In genomic region chr4:88240297-88240714, GRCh38 we compare ENCODE assay signal across 22 cellular contexts. TPM values are rescaled to one million over a fixed set of nuclear protein-coding genes. Genes with fewer than 3 reads are reported as not detected.
DNase-seq lines count a peak whose midpoint lies in the region; ATAC-seq and TF ChIP-seq lines count a peak whose summit lies in the region.
"Had no signal": no experiment of that assay in that cellular context is flagged by ENCODE, and none has a peak within 500 bp of the region (broad histone marks: within the 10 kb centered on the region; RNA-seq: fewer than 3 reads in every experiment).

No MANE protein-coding gene starts in this region.

- no peaks in the 10 kb centered on the region for H3K27me3 ChIP-seq in adrenal gland
- H3K27me3 ChIP-seq in CD8-positive, alpha-beta T cell (ENCODE audit: insufficient read depth, low read length) = no peaks in the 10 kb centered on the region
- H3K27me3 ChIP-seq: pancreas had no signal

- no peaks in the 10 kb centered on the region for H3K36me3 Mint-ChIP-seq in CD8-positive, alpha-beta T cell
- H3K36me3 Mint-ChIP-seq: CD4-positive, CD25-positive, alpha-beta regulatory T cell had no signal

- WGBS in adrenal gland, 4 donors = 67 to 91% (median 77%) methylated on average over 1 of the region's 1 CpG

- H3K4me3 Mint-ChIP-seq in CD8-positive, alpha-beta T cell = no peak overlapping the region
- H3K4me3 Mint-ChIP-seq: activated CD4-positive, alpha-beta T cell treated with anti-CD3 and anti-CD28 coated beads, Interleukin-2, amount 10 ng/mL, durations not matched to agents 7 days and 5 days; CD4-positive, CD25-positive, alpha-beta regulatory T cell; memory B cell had no signal

- no peaks in the 10 kb centered on the region for H3K36me3 ChIP-seq in adrenal gland (replicated peaks in 1 of 2)
- H3K36me3 ChIP-seq in CD8-positive, alpha-beta T cell (ENCODE audit: insufficient read depth, low read length) = no peaks in the 10 kb centered on the region
- H3K36me3 ChIP-seq: pancreas had no signal

- no peak for TF ChIP-seq CTCF in adrenal gland (IDR thresholded peaks at IDR 0.05)
- TF ChIP-seq CTCF in CD8-positive, alpha-beta T cell (IDR thresholded peaks at IDR 0.05) = no peak

- intact Hi-C loops in adrenal gland (cut with DNase I) = no loop called here
- intact Hi-C loops in left cardiac atrium (cut with DNase I) = no loop called here
- intact Hi-C loops in sciatic nerve (cut with DNase I) = no loop called here
- intact Hi-C loops in CD8-positive, alpha-beta T cell (cut with DNase I, micrococcal nuclease) = no loop called here

- H3K9me3 Mint-ChIP-seq in CD8-positive, alpha-beta T cell = no peaks in the 10 kb centered on the region

- no peak overlapping the region for H3K4me3 ChIP-seq in adrenal gland
- no peak overlapping the region for H3K4me3 ChIP-seq in CD8-positive, alpha-beta T cell (ENCODE audit: low read depth, low read length)
- H3K4me3 ChIP-seq: GM12878, pancreas, smooth muscle cell had no signal

- POLR2A ChIA-PET in CD8-positive, alpha-beta T cell (lab: Charles Lee) = no interaction called here

- H3K27ac Mint-ChIP-seq in CD8-positive, alpha-beta T cell = no peak overlapping the region
- H3K27ac Mint-ChIP-seq: activated CD4-positive, alpha-beta T cell treated with anti-CD3 and anti-CD28 coated beads, Interleukin-2, amount 10 ng/mL, durations not matched to agents 7 days and 5 days; CD4-positive, CD25-positive, alpha-beta regulatory T cell; memory B cell had no signal

- H3K27ac ChIP-seq in adrenal gland = no peak overlapping the region
- no peak overlapping the region for H3K27ac ChIP-seq in CD8-positive, alpha-beta T cell (ENCODE audit: low read depth, low read length)
- H3K27ac ChIP-seq: pancreas had no signal

- H3K4me1 ChIP-seq in adrenal gland (replicated peaks in 1 of 2) = no peaks in the 10 kb centered on the region
- peaks cover 6% of the 10 kb centered on the region for H3K4me1 ChIP-seq in CD8-positive, alpha-beta T cell (ENCODE audit: insufficient read depth, low read length)
- H3K4me1 ChIP-seq: pancreas had no signal

- peaks cover 7% of the 10 kb centered on the region for H3K4me1 Mint-ChIP-seq in CD8-positive, alpha-beta T cell (ENCODE audit: low read depth)

- no peak for TF ChIP-seq POLR2A in adrenal gland (IDR thresholded peaks at IDR 0.05)

- DNase-seq in CD1c-positive myeloid dendritic cell (ENCODE audit: extremely low spot score) (peak; percentile 73), adrenal gland (peak; percentile 31 to 65 (median 50)), left cardiac atrium (peak; percentile 64), sciatic nerve (ENCODE audit: low spot score) (no peak), DMS53 treated with DMSO at 0.1 percent for 48 hours (lab: John Stamatoyannopoulos, UW; ENCODE audit: unreplicated experiment) (no peak)
- DNase-seq in CD8-positive, alpha-beta T cell = no peak
- DNase-seq: ACHN; activated CD4-positive, alpha-beta T cell treated with anti-CD3 and anti-CD28 coated beads, Interleukin-2, amount 10 ng/mL, durations not matched to agents 7 days and 5 days; activated gamma-delta T cell; CD4-positive, CD25-positive, alpha-beta regulatory T cell; DMS153; naive B cell; NCI-H2029; NCI-H446 treated with DMSO at 0.1 percent for 48 hours; stimulated activated CD4-positive, alpha-beta T cell treated with anti-CD3 and anti-CD28 coated beads, Interleukin-4, amount 100 ng/mL, for 1 hour had no signal

- CTCF ChIA-PET in CD8-positive, alpha-beta T cell (lab: Charles Lee) = interaction anchor here (1.1 kb wide), 1 partner anchor 275 kb away, joined by 3 read pairs; no protein-coding TSS in a partner anchor

- peaks cover 0 to 7% (median 0%) of the 10 kb centered on the region in 3 donors for H3K9me3 ChIP-seq in adrenal gland (replicated peaks in 1 of 3)
- H3K9me3 ChIP-seq in CD8-positive, alpha-beta T cell (ENCODE audit: low read length) = no peaks in the 10 kb centered on the region
- H3K9me3 ChIP-seq: pancreas had no signal

- H3K27me3 Mint-ChIP-seq in CD8-positive, alpha-beta T cell (ENCODE audit: low read depth) = no peaks in the 10 kb centered on the region
- H3K27me3 Mint-ChIP-seq: memory B cell had no signal

- ATAC-seq in left cardiac atrium (peak; percentile 93 to 96), sciatic nerve (peak; percentile 70), GM21381 (IDR thresholded peaks at IDR 0.05; ENCODE audit: unreplicated experiment) (no peak), GM19455 (IDR thresholded peaks at IDR 0.05; ENCODE audit: unreplicated experiment) (no peak)
- ATAC-seq in CD8-positive, alpha-beta T cell = no peak
- ATAC-seq: GM12878, HCT116 had no signal

RNA-seq across cellular contexts. Expression of gene PPM1K, which starts 44.1 kb away (rescaled TPM):
- 10 to 100 TPM; 18.7 to 53.5 (median 26.8) TPM for total RNA-seq in adrenal gland
- polyA plus RNA-seq in adrenal gland = 10 to 100 TPM in 1 of 3 donors, 1 to 10 TPM in 2; 4.1 to 27.3 (median 4.7) TPM
- 100 to 1,000 TPM in 1 of 2 donors, 10 to 100 TPM in 1; 61.9 to 126 TPM for total RNA-seq in left cardiac atrium
- total RNA-seq in sciatic nerve = 78.9 TPM
- 10 to 100 TPM; 59.8 to 61.0 TPM for total RNA-seq in CD8-positive, alpha-beta T cell

Comparison
In these comparisons a context has a peak if more than half of its experiments do, and no peak if none do; other contexts are left out.
1. DNase-seq: peak in CD1c-positive myeloid dendritic cell (single experiment), adrenal gland (7 of 7) and left cardiac atrium (single experiment); none in sciatic nerve (single experiment), CD8-positive, alpha-beta T cell (0 of 7) and DMS53 treated with DMSO at 0.1 percent for 48 hours (single experiment).
2. ATAC-seq: peak in left cardiac atrium (2 of 2) and sciatic nerve (single experiment); none in CD8-positive, alpha-beta T cell (single experiment), GM21381 (single experiment) and GM19455 (single experiment).